Comparison of ENCODE assay signal across 1 cellular context in the genomic region with DNA sequence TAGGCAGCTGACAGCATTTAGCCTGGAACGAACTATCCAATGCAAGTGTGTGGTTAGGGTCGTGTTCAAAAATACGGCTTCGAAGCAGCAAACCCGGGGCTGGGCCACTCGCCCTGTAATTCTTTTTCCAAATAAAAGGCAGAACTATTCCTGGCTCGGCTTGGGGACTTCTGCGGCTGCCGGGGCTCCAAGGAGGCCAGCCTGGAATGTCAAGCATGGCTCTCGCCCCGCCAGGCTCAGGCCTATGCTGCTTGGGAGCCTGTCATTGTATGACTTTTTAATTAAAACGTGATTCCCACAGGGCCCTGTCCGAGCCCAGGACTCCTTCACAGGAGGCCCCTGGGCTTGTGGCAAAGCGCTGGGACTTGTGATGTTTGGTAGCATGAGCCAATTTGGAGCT.
TF ChIP-seq lines count a peak whose summit lies in the region.

No MANE protein-coding gene starts in this region.

TF ChIP-seq in H1, 55 proteins besides CTCF, POLR2A, EP300 and RAD21:
- TF ChIP-seq GABPA (IDR thresholded peaks at IDR 0.05; ENCODE audit: borderline replicate concordance, insufficient read depth, low read length): no peak
- TF ChIP-seq TEAD4 (IDR thresholded peaks at IDR 0.05; ENCODE audit: low read depth, low read length): peak; percentile 40; the same call in 1 of the 2 replicates
TF ChIP-seq in H1: peak in this region for 1.
